ENCODE assay signal across 1 cellular context in the genomic region with DNA sequence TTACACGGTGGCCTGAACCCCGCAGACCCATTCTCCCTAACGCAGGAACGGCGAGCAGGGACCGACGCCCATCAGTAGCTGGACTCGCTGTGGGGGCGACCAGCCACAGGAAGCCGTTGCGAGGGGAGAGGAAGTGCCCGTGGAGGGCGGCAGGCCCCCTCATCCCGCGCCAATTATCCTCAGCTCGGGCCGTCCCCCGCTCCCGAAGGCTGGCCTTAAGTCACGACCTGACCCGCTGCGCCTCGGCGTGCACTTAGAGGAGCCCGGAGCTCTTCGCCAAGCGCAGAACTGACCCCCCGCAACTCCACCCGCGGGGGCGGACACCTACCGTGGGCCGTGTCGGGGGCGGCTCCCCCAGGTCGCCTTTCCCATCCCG.
TF ChIP-seq lines count a peak whose summit lies in the region.

No MANE protein-coding gene starts in this region.

TF ChIP-seq in HEK293, 187 proteins besides CTCF, POLR2A, EP300 and RAD21 (continued from another document and continues in another):
- TF ChIP-seq, protein P1, sequence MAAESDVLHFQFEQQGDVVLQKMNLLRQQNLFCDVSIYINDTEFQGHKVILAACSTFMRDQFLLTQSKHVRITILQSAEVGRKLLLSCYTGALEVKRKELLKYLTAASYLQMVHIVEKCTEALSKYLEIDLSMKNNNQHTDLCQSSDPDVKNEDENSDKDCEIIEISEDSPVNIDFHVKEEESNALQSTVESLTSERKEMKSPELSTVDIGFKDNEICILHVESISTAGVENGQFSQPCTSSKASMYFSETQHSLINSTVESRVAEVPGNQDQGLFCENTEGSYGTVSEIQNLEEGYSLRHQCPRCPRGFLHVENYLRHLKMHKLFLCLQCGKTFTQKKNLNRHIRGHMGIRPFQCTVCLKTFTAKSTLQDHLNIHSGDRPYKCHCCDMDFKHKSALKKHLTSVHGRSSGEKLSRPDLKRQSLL (tag by site-specific recombination; IDR thresholded peaks at IDR 0.05), result no peak
- TF ChIP-seq, protein P2, sequence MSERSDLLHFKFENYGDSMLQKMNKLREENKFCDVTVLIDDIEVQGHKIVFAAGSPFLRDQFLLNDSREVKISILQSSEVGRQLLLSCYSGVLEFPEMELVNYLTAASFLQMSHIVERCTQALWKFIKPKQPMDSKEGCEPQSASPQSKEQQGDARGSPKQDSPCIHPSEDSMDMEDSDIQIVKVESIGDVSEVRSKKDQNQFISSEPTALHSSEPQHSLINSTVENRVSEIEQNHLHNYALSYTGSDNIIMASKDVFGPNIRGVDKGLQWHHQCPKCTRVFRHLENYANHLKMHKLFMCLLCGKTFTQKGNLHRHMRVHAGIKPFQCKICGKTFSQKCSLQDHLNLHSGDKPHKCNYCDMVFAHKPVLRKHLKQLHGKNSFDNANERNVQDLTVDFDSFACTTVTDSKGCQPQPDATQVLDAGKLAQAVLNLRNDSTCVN (tag by site-specific recombination; optimal IDR thresholded peaks at IDR 0.05), result no peak
- TF ChIP-seq ZNF16 (tag by site-specific recombination; IDR thresholded peaks at IDR 0.05; ENCODE audit: low read depth), result no peak
- peak; percentile 93 for TF ChIP-seq ZFHX2 (tag by site-specific recombination; conservative IDR thresholded peaks at IDR 0.05)
- no peak for TF ChIP-seq ZFP41 (tag by site-specific recombination; IDR thresholded peaks at IDR 0.05; ENCODE audit: borderline replicate concordance)
- TF ChIP-seq, protein P3, sequence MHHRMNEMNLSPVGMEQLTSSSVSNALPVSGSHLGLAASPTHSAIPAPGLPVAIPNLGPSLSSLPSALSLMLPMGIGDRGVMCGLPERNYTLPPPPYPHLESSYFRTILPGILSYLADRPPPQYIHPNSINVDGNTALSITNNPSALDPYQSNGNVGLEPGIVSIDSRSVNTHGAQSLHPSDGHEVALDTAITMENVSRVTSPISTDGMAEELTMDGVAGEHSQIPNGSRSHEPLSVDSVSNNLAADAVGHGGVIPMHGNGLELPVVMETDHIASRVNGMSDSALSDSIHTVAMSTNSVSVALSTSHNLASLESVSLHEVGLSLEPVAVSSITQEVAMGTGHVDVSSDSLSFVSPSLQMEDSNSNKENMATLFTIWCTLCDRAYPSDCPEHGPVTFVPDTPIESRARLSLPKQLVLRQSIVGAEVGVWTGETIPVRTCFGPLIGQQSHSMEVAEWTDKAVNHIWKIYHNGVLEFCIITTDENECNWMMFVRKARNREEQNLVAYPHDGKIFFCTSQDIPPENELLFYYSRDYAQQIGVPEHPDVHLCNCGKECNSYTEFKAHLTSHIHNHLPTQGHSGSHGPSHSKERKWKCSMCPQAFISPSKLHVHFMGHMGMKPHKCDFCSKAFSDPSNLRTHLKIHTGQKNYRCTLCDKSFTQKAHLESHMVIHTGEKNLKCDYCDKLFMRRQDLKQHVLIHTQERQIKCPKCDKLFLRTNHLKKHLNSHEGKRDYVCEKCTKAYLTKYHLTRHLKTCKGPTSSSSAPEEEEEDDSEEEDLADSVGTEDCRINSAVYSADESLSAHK (tag by site-specific recombination; IDR thresholded peaks at IDR 0.05), result peak; percentile 43; the same call in 1 of the 2 replicates
- 0 out of 2 replicates have a peak, but pooled peaks have one; percentile 24 for TF ChIP-seq ZNF2 (tag by site-specific recombination; IDR thresholded peaks at IDR 0.05)
- no peak for TF ChIP-seq ZNF19 (tag by site-specific recombination; IDR thresholded peaks at IDR 0.05; ENCODE audit: low read depth)
- TF ChIP-seq, protein P4, sequence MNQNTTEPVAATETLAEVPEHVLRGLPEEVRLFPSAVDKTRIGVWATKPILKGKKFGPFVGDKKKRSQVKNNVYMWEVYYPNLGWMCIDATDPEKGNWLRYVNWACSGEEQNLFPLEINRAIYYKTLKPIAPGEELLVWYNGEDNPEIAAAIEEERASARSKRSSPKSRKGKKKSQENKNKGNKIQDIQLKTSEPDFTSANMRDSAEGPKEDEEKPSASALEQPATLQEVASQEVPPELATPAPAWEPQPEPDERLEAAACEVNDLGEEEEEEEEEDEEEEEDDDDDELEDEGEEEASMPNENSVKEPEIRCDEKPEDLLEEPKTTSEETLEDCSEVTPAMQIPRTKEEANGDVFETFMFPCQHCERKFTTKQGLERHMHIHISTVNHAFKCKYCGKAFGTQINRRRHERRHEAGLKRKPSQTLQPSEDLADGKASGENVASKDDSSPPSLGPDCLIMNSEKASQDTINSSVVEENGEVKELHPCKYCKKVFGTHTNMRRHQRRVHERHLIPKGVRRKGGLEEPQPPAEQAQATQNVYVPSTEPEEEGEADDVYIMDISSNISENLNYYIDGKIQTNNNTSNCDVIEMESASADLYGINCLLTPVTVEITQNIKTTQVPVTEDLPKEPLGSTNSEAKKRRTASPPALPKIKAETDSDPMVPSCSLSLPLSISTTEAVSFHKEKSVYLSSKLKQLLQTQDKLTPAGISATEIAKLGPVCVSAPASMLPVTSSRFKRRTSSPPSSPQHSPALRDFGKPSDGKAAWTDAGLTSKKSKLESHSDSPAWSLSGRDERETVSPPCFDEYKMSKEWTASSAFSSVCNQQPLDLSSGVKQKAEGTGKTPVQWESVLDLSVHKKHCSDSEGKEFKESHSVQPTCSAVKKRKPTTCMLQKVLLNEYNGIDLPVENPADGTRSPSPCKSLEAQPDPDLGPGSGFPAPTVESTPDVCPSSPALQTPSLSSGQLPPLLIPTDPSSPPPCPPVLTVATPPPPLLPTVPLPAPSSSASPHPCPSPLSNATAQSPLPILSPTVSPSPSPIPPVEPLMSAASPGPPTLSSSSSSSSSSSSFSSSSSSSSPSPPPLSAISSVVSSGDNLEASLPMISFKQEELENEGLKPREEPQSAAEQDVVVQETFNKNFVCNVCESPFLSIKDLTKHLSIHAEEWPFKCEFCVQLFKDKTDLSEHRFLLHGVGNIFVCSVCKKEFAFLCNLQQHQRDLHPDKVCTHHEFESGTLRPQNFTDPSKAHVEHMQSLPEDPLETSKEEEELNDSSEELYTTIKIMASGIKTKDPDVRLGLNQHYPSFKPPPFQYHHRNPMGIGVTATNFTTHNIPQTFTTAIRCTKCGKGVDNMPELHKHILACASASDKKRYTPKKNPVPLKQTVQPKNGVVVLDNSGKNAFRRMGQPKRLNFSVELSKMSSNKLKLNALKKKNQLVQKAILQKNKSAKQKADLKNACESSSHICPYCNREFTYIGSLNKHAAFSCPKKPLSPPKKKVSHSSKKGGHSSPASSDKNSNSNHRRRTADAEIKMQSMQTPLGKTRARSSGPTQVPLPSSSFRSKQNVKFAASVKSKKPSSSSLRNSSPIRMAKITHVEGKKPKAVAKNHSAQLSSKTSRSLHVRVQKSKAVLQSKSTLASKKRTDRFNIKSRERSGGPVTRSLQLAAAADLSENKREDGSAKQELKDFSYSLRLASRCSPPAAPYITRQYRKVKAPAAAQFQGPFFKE (tag by site-specific recombination; IDR thresholded peaks at IDR 0.05; ENCODE audit: borderline replicate concordance), result 0 out of 2 replicates have a peak, but pooled peaks have one; percentile 62
- no peak for TF ChIP-seq ZNF169 (tag by site-specific recombination; IDR thresholded peaks at IDR 0.05)
- peak; percentile 85; the same call in 1 of the 2 replicates for TF ChIP-seq ZNF335 (tag by site-specific recombination; conservative IDR thresholded peaks at IDR 0.05)
- no peak for TF ChIP-seq ZNF658 (tag by site-specific recombination; IDR thresholded peaks at IDR 0.05)
- TF ChIP-seq ZNF140 (tag by site-specific recombination; IDR thresholded peaks at IDR 0.05), result no peak
- TF ChIP-seq, protein P5, sequence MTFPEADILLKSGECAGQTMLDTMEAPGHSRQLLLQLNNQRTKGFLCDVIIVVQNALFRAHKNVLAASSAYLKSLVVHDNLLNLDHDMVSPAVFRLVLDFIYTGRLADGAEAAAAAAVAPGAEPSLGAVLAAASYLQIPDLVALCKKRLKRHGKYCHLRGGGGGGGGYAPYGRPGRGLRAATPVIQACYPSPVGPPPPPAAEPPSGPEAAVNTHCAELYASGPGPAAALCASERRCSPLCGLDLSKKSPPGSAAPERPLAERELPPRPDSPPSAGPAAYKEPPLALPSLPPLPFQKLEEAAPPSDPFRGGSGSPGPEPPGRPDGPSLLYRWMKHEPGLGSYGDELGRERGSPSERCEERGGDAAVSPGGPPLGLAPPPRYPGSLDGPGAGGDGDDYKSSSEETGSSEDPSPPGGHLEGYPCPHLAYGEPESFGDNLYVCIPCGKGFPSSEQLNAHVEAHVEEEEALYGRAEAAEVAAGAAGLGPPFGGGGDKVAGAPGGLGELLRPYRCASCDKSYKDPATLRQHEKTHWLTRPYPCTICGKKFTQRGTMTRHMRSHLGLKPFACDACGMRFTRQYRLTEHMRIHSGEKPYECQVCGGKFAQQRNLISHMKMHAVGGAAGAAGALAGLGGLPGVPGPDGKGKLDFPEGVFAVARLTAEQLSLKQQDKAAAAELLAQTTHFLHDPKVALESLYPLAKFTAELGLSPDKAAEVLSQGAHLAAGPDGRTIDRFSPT (tag by site-specific recombination; IDR thresholded peaks at IDR 0.05), result peak; percentile 51; the same call in 1 of the 2 replicates
- TF ChIP-seq KLF7 (tag by site-specific recombination; IDR thresholded peaks at IDR 0.05; ENCODE audit: borderline replicate concordance), result peak; percentile 66; the same call in 1 of the 2 replicates
- peak; percentile 51; the same call in 1 of the 2 replicates for TF ChIP-seq ZSCAN30 (tag by site-specific recombination; IDR thresholded peaks at IDR 0.05)
- 0 out of 2 replicates have a peak, but pooled peaks have one; percentile 20 for TF ChIP-seq ZNF324 (tag by site-specific recombination; IDR thresholded peaks at IDR 0.05)
- TF ChIP-seq ZBTB7A (tag by site-specific recombination; IDR thresholded peaks at IDR 0.05; ENCODE audit: low read depth), result peak; percentile 88
- TF ChIP-seq, protein P6, sequence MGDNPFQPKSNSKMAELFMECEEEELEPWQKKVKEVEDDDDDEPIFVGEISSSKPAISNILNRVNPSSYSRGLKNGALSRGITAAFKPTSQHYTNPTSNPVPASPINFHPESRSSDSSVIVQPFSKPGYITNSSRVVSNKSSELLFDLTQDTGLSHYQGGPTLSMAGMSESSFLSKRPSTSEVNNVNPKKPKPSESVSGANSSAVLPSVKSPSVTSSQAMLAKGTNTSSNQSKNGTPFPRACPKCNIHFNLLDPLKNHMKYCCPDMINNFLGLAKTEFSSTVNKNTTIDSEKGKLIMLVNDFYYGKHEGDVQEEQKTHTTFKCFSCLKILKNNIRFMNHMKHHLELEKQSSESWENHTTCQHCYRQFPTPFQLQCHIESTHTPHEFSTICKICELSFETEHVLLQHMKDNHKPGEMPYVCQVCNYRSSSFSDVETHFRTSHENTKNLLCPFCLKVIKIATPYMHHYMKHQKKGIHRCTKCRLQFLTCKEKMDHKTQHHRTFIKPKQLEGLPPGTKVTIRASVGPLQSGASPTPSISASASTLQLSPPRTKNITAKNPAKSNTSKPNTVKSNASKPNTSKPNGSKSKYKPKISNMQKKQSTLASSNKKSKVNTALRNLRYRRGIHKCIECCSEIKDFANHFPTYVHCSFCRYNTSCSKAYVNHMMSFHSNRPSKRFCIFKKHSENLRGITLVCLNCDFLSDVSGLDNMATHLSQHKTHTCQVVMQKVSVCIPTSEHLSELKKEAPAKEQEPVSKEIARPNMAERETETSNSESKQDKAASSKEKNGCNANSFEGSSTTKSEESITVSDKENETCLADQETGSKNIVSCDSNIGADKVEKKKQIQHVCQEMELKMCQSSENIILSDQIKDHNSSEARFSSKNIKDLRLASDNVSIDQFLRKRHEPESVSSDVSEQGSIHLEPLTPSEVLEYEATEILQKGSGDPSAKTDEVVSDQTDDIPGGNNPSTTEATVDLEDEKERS (tag by site-specific recombination; IDR thresholded peaks at IDR 0.05), result no peak
- TF ChIP-seq ZNF785 (tag by site-specific recombination; IDR thresholded peaks at IDR 0.05), result 0 out of 2 replicates have a peak, but pooled peaks have one; percentile 43
- no peak for TF ChIP-seq ZNF175 (tag by site-specific recombination; IDR thresholded peaks at IDR 0.05)
- no peak for TF ChIP-seq TCF7L2 (IDR thresholded peaks at IDR 0.05; ENCODE audit: borderline replicate concordance, low read depth, low read length)
- TF ChIP-seq ZIC2 (tag by site-specific recombination; IDR thresholded peaks at IDR 0.05), result peak; percentile 94
- TF ChIP-seq, protein P7, sequence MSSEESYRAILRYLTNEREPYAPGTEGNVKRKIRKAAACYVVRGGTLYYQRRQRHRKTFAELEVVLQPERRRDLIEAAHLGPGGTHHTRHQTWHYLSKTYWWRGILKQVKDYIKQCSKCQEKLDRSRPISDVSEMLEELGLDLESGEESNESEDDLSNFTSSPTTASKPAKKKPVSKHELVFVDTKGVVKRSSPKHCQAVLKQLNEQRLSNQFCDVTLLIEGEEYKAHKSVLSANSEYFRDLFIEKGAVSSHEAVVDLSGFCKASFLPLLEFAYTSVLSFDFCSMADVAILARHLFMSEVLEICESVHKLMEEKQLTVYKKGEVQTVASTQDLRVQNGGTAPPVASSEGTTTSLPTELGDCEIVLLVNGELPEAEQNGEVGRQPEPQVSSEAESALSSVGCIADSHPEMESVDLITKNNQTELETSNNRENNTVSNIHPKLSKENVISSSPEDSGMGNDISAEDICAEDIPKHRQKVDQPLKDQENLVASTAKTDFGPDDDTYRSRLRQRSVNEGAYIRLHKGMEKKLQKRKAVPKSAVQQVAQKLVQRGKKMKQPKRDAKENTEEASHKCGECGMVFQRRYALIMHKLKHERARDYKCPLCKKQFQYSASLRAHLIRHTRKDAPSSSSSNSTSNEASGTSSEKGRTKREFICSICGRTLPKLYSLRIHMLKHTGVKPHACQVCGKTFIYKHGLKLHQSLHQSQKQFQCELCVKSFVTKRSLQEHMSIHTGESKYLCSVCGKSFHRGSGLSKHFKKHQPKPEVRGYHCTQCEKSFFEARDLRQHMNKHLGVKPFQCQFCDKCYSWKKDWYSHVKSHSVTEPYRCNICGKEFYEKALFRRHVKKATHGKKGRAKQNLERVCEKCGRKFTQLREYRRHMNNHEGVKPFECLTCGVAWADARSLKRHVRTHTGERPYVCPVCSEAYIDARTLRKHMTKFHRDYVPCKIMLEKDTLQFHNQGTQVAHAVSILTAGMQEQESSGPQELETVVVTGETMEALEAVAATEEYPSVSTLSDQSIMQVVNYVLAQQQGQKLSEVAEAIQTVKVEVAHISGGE (tag by site-specific recombination; conservative IDR thresholded peaks at IDR 0.05; ENCODE audit: low read depth), result peak; percentile 55; the same call in 1 of the 2 replicates
- no peak for TF ChIP-seq ZNF132 (tag by site-specific recombination; IDR thresholded peaks at IDR 0.05; ENCODE audit: borderline replicate concordance)
- TF ChIP-seq, protein P8, sequence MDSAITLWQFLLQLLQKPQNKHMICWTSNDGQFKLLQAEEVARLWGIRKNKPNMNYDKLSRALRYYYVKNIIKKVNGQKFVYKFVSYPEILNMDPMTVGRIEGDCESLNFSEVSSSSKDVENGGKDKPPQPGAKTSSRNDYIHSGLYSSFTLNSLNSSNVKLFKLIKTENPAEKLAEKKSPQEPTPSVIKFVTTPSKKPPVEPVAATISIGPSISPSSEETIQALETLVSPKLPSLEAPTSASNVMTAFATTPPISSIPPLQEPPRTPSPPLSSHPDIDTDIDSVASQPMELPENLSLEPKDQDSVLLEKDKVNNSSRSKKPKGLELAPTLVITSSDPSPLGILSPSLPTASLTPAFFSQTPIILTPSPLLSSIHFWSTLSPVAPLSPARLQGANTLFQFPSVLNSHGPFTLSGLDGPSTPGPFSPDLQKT (IDR thresholded peaks at IDR 0.05; ENCODE audit: borderline replicate concordance, low read depth, low read length), result no peak
- TF ChIP-seq ZNF391 (tag by site-specific recombination; IDR thresholded peaks at IDR 0.05; ENCODE audit: borderline replicate concordance, low read depth), result 0 out of 2 replicates have a peak, but pooled peaks have one; percentile 28
- TF ChIP-seq ZBTB1 (tag by site-specific recombination; IDR thresholded peaks at IDR 0.05), result no peak
